ENCODE assay signal across 1 cellular context in the genomic region with DNA sequence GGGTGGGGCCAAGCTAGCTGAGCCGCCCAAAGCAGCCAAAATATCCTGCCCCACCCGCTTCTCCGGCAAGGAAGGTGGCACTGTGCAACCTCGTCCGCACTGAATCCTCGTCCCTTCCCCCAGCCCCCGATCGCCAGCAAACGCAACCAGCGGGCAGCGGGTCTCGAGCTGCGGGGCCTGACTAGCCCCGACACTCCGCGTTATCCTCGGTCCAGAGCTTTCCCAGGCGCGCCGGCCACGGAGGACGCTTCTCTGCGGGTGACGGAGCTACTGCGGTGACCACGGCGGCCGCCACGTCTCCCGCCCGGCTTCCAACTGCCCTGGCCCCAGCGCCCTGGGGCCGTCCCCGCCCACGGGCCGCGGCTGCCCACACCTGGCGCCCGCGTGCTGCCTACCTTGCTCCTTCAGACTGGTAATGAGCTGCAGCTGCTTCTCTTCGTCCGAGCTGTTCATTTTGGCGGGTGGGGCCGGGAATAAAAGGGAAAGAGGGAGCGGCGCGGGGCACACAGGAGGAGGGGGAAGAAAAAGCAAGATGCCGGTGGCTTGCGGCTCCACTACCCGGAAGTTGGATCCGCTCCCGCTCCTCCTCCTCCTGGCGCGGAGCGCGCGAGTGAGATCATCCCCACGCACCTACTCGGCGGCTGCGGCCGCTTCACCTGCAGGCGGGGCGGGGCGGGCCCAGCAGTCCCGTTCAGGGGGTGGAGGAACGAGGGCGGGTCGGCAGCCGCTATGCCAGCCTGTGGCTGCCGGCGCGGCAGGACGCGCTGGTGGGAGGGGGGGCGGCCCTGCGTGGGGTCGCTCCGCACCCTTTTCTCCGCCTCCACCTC.
TF ChIP-seq lines count a peak whose summit lies in the region.

A gene with protein sequence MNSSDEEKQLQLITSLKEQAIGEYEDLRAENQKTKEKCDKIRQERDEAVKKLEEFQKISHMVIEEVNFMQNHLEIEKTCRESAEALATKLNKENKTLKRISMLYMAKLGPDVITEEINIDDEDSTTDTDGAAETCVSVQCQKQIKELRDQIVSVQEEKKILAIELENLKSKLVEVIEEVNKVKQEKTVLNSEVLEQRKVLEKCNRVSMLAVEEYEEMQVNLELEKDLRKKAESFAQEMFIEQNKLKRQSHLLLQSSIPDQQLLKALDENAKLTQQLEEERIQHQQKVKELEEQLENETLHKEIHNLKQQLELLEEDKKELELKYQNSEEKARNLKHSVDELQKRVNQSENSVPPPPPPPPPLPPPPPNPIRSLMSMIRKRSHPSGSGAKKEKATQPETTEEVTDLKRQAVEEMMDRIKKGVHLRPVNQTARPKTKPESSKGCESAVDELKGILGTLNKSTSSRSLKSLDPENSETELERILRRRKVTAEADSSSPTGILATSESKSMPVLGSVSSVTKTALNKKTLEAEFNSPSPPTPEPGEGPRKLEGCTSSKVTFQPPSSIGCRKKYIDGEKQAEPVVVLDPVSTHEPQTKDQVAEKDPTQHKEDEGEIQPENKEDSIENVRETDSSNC (minus strand): TSS at position 561 of the 827 bp plus-strand sequence. CDS start 108 bp downstream, at position 453.

TF ChIP-seq in Ishikawa, 13 proteins besides CTCF, POLR2A, EP300 and RAD21 (continued from another document):
- TF ChIP-seq, protein P1, sequence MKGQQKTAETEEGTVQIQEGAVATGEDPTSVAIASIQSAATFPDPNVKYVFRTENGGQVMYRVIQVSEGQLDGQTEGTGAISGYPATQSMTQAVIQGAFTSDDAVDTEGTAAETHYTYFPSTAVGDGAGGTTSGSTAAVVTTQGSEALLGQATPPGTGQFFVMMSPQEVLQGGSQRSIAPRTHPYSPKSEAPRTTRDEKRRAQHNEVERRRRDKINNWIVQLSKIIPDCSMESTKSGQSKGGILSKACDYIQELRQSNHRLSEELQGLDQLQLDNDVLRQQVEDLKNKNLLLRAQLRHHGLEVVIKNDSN (IDR thresholded peaks at IDR 0.05), result peak; percentile 47; the same call in 1 of the 2 replicates
- TF ChIP-seq MAX (IDR thresholded peaks at IDR 0.05) (peak; percentile 89), EGR1 (IDR thresholded peaks at IDR 0.05) (peak; percentile 80), NFIC (IDR thresholded peaks at IDR 0.05) (peak; percentile 90), ZBTB7A (IDR thresholded peaks at IDR 0.05; ENCODE audit: low read depth) (peak; percentile 93; the same call in 1 of the 2 replicates), CEBPB (IDR thresholded peaks at IDR 0.05) (peak; percentile 10; the same call in 1 of the 2 replicates), TEAD4 (IDR thresholded peaks at IDR 0.05) (peak; percentile 13), TAF1 (IDR thresholded peaks at IDR 0.05; ENCODE audit: low read depth) (peak; percentile 80)
